1 cellular context compared by ENCODE assay signal in the genomic region with DNA sequence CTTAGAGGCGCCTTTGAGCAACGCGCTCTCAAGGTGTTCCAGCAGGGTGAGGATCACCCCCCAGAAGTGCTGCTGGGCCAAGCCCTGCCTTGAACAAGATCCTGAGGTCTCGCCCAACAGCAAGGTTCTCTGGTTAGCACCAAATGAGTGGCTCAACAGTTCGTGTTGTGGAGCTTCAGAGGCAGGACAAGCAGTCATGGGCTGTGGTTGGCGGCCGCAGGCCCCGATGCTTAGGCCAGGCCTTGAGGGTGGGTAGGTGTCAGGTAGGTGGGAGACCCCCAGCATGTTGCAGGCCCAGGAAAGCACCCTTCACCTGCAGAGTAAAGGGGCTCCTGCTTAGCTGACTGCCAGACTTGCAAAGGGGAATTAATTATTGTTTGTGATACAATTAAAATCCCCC.
TF ChIP-seq lines count a peak whose summit lies in the region.

No MANE protein-coding gene starts in this region.

TF ChIP-seq in H1, 55 proteins besides CTCF, POLR2A, EP300 and RAD21 (continued from another document):
- TF ChIP-seq POLR2AphosphoS5 (IDR thresholded peaks at IDR 0.05; ENCODE audit: low read depth, low read length) (no peak), TAF7 (optimal IDR thresholded peaks at IDR 0.05; ENCODE audit: borderline replicate concordance, low read depth, low read length) (no peak)
TF ChIP-seq in H1: peak in this region for 0.
